Comparison of ENCODE assay signal across 18 cellular contexts in genomic region chr1:180888870-180889269, GRCh38. TPM values are rescaled to one million over a fixed set of nuclear protein-coding genes. Genes with fewer than 3 reads are reported as not detected.
DNase-seq lines count a peak whose midpoint lies in the region; ATAC-seq, FAIRE-seq and TF ChIP-seq lines count a peak whose summit lies in the region.
"Had no signal": no experiment of that assay in that cellular context is flagged by ENCODE, and none has a peak within 500 bp of the region (broad histone marks: within the 10 kb centered on the region; RNA-seq: fewer than 3 reads in every experiment).

No MANE protein-coding gene starts in this region.

- no peak overlapping the region for H3K27ac Mint-ChIP-seq in astrocyte (ENCODE audit: unreplicated experiment)
- no peak overlapping the region for H3K27ac Mint-ChIP-seq in activated CD8-positive, alpha-beta memory T cell treated with anti-CD3 and anti-CD28 coated beads, Interleukin-2, amount 10 ng/mL, durations not matched to agents 7 days and 5 days
- H3K27ac Mint-ChIP-seq in activated T-cell treated with anti-CD3 and anti-CD28 coated beads, Interleukin-2, amount 50 U/mL, for 24 hours: no peak overlapping the region
- H3K27ac Mint-ChIP-seq: activated naive CD8-positive, alpha-beta T cell treated with anti-CD3 and anti-CD28 coated beads, Interleukin-2, amount 50 U/mL, for 24 hours; neural progenitor cell had no signal

- H3K4me1 Mint-ChIP-seq in astrocyte (ENCODE audit: low read depth, unreplicated experiment): no peaks in the 10 kb centered on the region
- H3K4me1 Mint-ChIP-seq in activated CD8-positive, alpha-beta memory T cell treated with anti-CD3 and anti-CD28 coated beads, Interleukin-2, amount 10 ng/mL, durations not matched to agents 7 days and 5 days: peaks cover 2% of the 10 kb centered on the region
- H3K4me1 Mint-ChIP-seq in activated T-cell treated with anti-CD3 and anti-CD28 coated beads, Interleukin-2, amount 50 U/mL, for 24 hours (ENCODE audit: low read depth): peaks cover 8% of the 10 kb centered on the region
- H3K4me1 Mint-ChIP-seq: neural progenitor cell had no signal

- no peaks in the 10 kb centered on the region for H3K9me3 Mint-ChIP-seq in astrocyte (ENCODE audit: unreplicated experiment)
- no peaks in the 10 kb centered on the region for H3K9me3 Mint-ChIP-seq in activated CD8-positive, alpha-beta memory T cell treated with anti-CD3 and anti-CD28 coated beads, Interleukin-2, amount 10 ng/mL, durations not matched to agents 7 days and 5 days (ENCODE audit: low read depth)
- H3K9me3 Mint-ChIP-seq in activated T-cell treated with anti-CD3 and anti-CD28 coated beads, Interleukin-2, amount 50 U/mL, for 24 hours: no peaks in the 10 kb centered on the region
- H3K9me3 Mint-ChIP-seq: activated naive CD8-positive, alpha-beta T cell treated with anti-CD3 and anti-CD28 coated beads, Interleukin-2, amount 50 U/mL, for 24 hours; neural progenitor cell had no signal

- H3K4me2 ChIP-seq in astrocyte (ENCODE audit: low read length): no peak overlapping the region
- H3K4me2 ChIP-seq: neural progenitor cell had no signal

- no peak overlapping the region for H3K4me3 Mint-ChIP-seq in astrocyte (ENCODE audit: unreplicated experiment)
- H3K4me3 Mint-ChIP-seq in activated CD8-positive, alpha-beta memory T cell treated with anti-CD3 and anti-CD28 coated beads, Interleukin-2, amount 10 ng/mL, durations not matched to agents 7 days and 5 days: no peak overlapping the region
- no peak overlapping the region for H3K4me3 Mint-ChIP-seq in activated T-cell treated with anti-CD3 and anti-CD28 coated beads, Interleukin-2, amount 50 U/mL, for 24 hours
- H3K4me3 Mint-ChIP-seq: activated naive CD8-positive, alpha-beta T cell treated with anti-CD3 and anti-CD28 coated beads, Interleukin-2, amount 50 U/mL, for 24 hours; neural progenitor cell had no signal

- H3K9me3 ChIP-seq in astrocyte (ENCODE audit: insufficient read depth, low read depth, low read length): no peaks in the 10 kb centered on the region
- no peaks in the 10 kb centered on the region for H3K9me3 ChIP-seq in sigmoid colon
- H3K9me3 ChIP-seq: colonic mucosa, esophagus muscularis mucosa, lower lobe of right lung had no signal

- H3K27ac ChIP-seq in astrocyte (ENCODE audit: low read depth, low read length) (no peak overlapping the region), sigmoid colon (no peak overlapping the region)
- H3K27ac ChIP-seq: colonic mucosa, esophagus muscularis mucosa, lower lobe of right lung, neural progenitor cell had no signal

- H3K27me3 ChIP-seq in astrocyte (ENCODE audit: insufficient read depth, low read length): no peaks in the 10 kb centered on the region
- no peaks in the 10 kb centered on the region for H3K27me3 ChIP-seq in sigmoid colon
- H3K27me3 ChIP-seq: colonic mucosa, esophagus muscularis mucosa, neural progenitor cell had no signal

- peak; percentile 81 for ATAC-seq in GM18873 (IDR thresholded peaks at IDR 0.05; ENCODE audit: low FRiP score, unreplicated experiment)
- peak; percentile 62 for ATAC-seq in GM21526 (IDR thresholded peaks at IDR 0.05; ENCODE audit: low FRiP score, unreplicated experiment)
- peak; percentile 84 for ATAC-seq in HG03066 (IDR thresholded peaks at IDR 0.05; ENCODE audit: low read depth, unreplicated experiment)
- no peak for ATAC-seq in activated CD8-positive, alpha-beta memory T cell treated with anti-CD3 and anti-CD28 coated beads, Interleukin-2, amount 10 ng/mL, durations not matched to agents 7 days and 5 days
- ATAC-seq: activated naive CD8-positive, alpha-beta T cell treated with anti-CD3 and anti-CD28 coated beads, Interleukin-2, amount 50 U/mL, for 24 hours; lower lobe of right lung had no signal

- 18 to 32% methylated on average over 1 of the region's 1 CpG for WGBS in sigmoid colon, 2 donors

- DNase-seq in astrocyte (ENCODE audit: low read depth) (no peak), kidney glomerular epithelial cell (lab: John Stamatoyannopoulos, UW) (no peak), sigmoid colon (no peak)
- no peak for DNase-seq in activated CD8-positive, alpha-beta memory T cell treated with anti-CD3 and anti-CD28 coated beads, Interleukin-2, amount 10 ng/mL, durations not matched to agents 7 days and 5 days
- no peak for DNase-seq in activated T-cell treated with anti-CD3 and anti-CD28 coated beads, Interleukin-2, amount 50 U/mL, for 24 hours
- DNase-seq: activated naive CD8-positive, alpha-beta T cell treated with anti-CD3 and anti-CD28 coated beads, Interleukin-2, amount 50 U/mL, for 24 hours; colonic mucosa; hypothalamus; lower lobe of right lung; NCI-H510A treated with DMSO at 0.1 percent for 48 hours; Right ventricle myocardium superior had no signal

- no peak for TF ChIP-seq POLR2A in sigmoid colon (IDR thresholded peaks at IDR 0.05)

- H3K36me3 ChIP-seq in astrocyte (ENCODE audit: insufficient read depth, low read length): no peaks in the 10 kb centered on the region
- H3K36me3 ChIP-seq in sigmoid colon: peaks cover 0 to 6% (median 0%) of the 10 kb centered on the region in 4 donors
- H3K36me3 ChIP-seq: colonic mucosa, neural progenitor cell had no signal

- FAIRE-seq in astrocyte (lab: Jason Lieb, UNC): peak; percentile 17
- FAIRE-seq: HTR-8/SVneo had no signal

- CTCF ChIA-PET in activated CD8-positive, alpha-beta memory T cell treated with anti-CD3 and anti-CD28 coated beads, Interleukin-2, amount 10 ng/mL, durations not matched to agents 7 days and 5 days (lab: Charles Lee): no interaction called here

- intact Hi-C loops in sigmoid colon (cut with DNase I): loop anchor here (10.0 kb wide), 1 partner anchor 136 kb away; the partner anchor contains the start of gene STX6

- no peak for TF ChIP-seq EP300 in sigmoid colon (IDR thresholded peaks at IDR 0.05)

- no peak overlapping the region for H3K9ac ChIP-seq in astrocyte (ENCODE audit: low read length)
- H3K9ac ChIP-seq: neural progenitor cell had no signal

- H3K27me3 Mint-ChIP-seq in astrocyte (ENCODE audit: low read depth, unreplicated experiment): no peaks in the 10 kb centered on the region
- H3K27me3 Mint-ChIP-seq in activated CD8-positive, alpha-beta memory T cell treated with anti-CD3 and anti-CD28 coated beads, Interleukin-2, amount 10 ng/mL, durations not matched to agents 7 days and 5 days: no peaks in the 10 kb centered on the region
- H3K27me3 Mint-ChIP-seq in activated T-cell treated with anti-CD3 and anti-CD28 coated beads, Interleukin-2, amount 50 U/mL, for 24 hours: no peaks in the 10 kb centered on the region
- H3K27me3 Mint-ChIP-seq: activated naive CD8-positive, alpha-beta T cell treated with anti-CD3 and anti-CD28 coated beads, Interleukin-2, amount 50 U/mL, for 24 hours had no signal

- H2AFZ ChIP-seq in astrocyte (ENCODE audit: low read depth, low read length): no peak overlapping the region
- H2AFZ ChIP-seq: neural progenitor cell had no signal

- H4K20me1 ChIP-seq in astrocyte (ENCODE audit: insufficient read depth, low read length): no peaks in the 10 kb centered on the region

- H3K4me1 ChIP-seq in astrocyte (ENCODE audit: insufficient read depth, low read length): no peaks in the 10 kb centered on the region
- H3K4me1 ChIP-seq in sigmoid colon: no peaks in the 10 kb centered on the region
- H3K4me1 ChIP-seq: colonic mucosa, esophagus muscularis mucosa, lower lobe of right lung, neural progenitor cell had no signal

- TF ChIP-seq CTCF in astrocyte (IDR thresholded peaks at IDR 0.05; ENCODE audit: insufficient read depth, low read depth, low read length) (no peak), sigmoid colon (IDR thresholded peaks at IDR 0.05) (no peak)

- H3K79me2 ChIP-seq in astrocyte (ENCODE audit: insufficient read depth, low read length): no peaks in the 10 kb centered on the region

- H3K36me3 Mint-ChIP-seq in astrocyte (ENCODE audit: low read depth, unreplicated experiment): no peaks in the 10 kb centered on the region
- H3K36me3 Mint-ChIP-seq in activated CD8-positive, alpha-beta memory T cell treated with anti-CD3 and anti-CD28 coated beads, Interleukin-2, amount 10 ng/mL, durations not matched to agents 7 days and 5 days: no peaks in the 10 kb centered on the region
- H3K36me3 Mint-ChIP-seq in activated T-cell treated with anti-CD3 and anti-CD28 coated beads, Interleukin-2, amount 50 U/mL, for 24 hours (ENCODE audit: low read depth): peaks cover 17% of the 10 kb centered on the region

- no peak overlapping the region for H3K4me3 ChIP-seq in astrocyte (ENCODE audit: insufficient read depth, low read depth, low read length)
- no peak overlapping the region for H3K4me3 ChIP-seq in sigmoid colon
- H3K4me3 ChIP-seq: colonic mucosa, esophagus muscularis mucosa, lower lobe of right lung, neural progenitor cell had no signal

RNA-seq across cellular contexts. Expression of gene KIAA1614, which starts 23.8 kb away (rescaled TPM):
- total RNA-seq in astrocyte (0.84 and 0.96 TPM in 2 replicates), sigmoid colon (10 to 100 TPM in 2 of 4 donors, 1 to 10 TPM in 2; 6.3 to 14.8 (median 10.5) TPM)
- under 1 TPM; 0.07 to 0.12 TPM for total RNA-seq in activated CD8-positive, alpha-beta memory T cell treated with anti-CD3 and anti-CD28 coated beads, Interleukin-2, amount 10 ng/mL, durations not matched to agents 7 days and 5 days
- polyA plus RNA-seq in sigmoid colon: 1 to 10 TPM; 1.2 to 2.0 (median 1.8) TPM
- total RNA-seq: H4 had no signal
